In genomic region chr1:226364129-226364899, GRCh38 we compare ENCODE assay signal across 22 cellular contexts. TPM values are rescaled to one million over a fixed set of nuclear protein-coding genes. Genes with fewer than 3 reads are reported as not detected.
DNase-seq lines count a peak whose midpoint lies in the region; ATAC-seq lines count a peak whose summit lies in the region.
"Had no signal": no experiment of that assay in that cellular context is flagged by ENCODE, and none has a peak within 500 bp of the region (broad histone marks: within the 10 kb centered on the region; RNA-seq: fewer than 3 reads in every experiment).

No MANE protein-coding gene starts in this region.

- intact Hi-C loops in aorta (cut with DNase I) = no loop called here

- H3K9me3 ChIP-seq in aorta (ENCODE audit: control insufficient read depth, low read length) = no peaks in the 10 kb centered on the region
- H3K9me3 ChIP-seq: neutrophil, tibial artery had no signal

- peak; percentile 28 for DNase-seq in SK-N-DZ (ENCODE audit: low spot score)
- peak; percentile 63 for DNase-seq in fibroblast of gingiva (ENCODE audit: low read depth)
- DNase-seq in left lobe of liver (ENCODE audit: low spot score) = no peak
- DNase-seq in aorta = peak in 1 of 2 donors; percentile 56
- DNase-seq in NCI-H345 treated with DMSO at 0.1 percent for 48 hours (lab: John Stamatoyannopoulos, UW; ENCODE audit: unreplicated experiment) = no peak
- DNase-seq: activated CD4-positive, alpha-beta memory T cell treated with anti-CD3 and anti-CD28 coated beads for 36 hours; activated naive CD4-positive, alpha-beta T cell treated with Interleukin-2 at 50 U/mL for 16 hours; activated T-cell treated with anti-CD3 and anti-CD28 coated beads, Interleukin-2, amount 50 U/mL, for 1 hour; anterior cingulate cortex; COR-L47; KBM-7; kidney glomerular epithelial cell; NCI-H2029; NCI-H510A treated with DMSO at 0.1 percent for 48 hours; SHP77; stimulated activated naive CD4-positive, alpha-beta T cell; T-helper 17 cell; tibial artery had no signal

- H3K4me3 ChIP-seq in aorta (ENCODE audit: low read length in 2 of 2) = no peak overlapping the region
- H3K4me3 ChIP-seq: tibial artery had no signal

- H3K27me3 ChIP-seq in aorta (ENCODE audit: control insufficient read depth in 1 of 2, insufficient read depth in 2 of 2, low read length in 1 of 2) = no peaks in the 10 kb centered on the region
- H3K27me3 ChIP-seq: neutrophil, tibial artery had no signal

- H3K36me3 ChIP-seq in aorta (ENCODE audit: control insufficient read depth in 1 of 2, insufficient read depth in 2 of 2, low read length in 1 of 2) = peaks cover 0 to 15% of the 10 kb centered on the region in 2 donors

- ATAC-seq in left lobe of liver (peak; percentile 47), aorta (ENCODE audit: low FRiP score) (no peak), HG03135 (IDR thresholded peaks at IDR 0.05; ENCODE audit: unreplicated experiment) (no peak), GM19324 (IDR thresholded peaks at IDR 0.05; ENCODE audit: low FRiP score, unreplicated experiment) (no peak)
- ATAC-seq: HCT116, T-helper 17 cell had no signal

- 33% methylated on average over 12 of the region's 12 CpGs for WGBS in aorta, 2 donors

- H3K4me1 ChIP-seq in aorta (ENCODE audit: control insufficient read depth in 1 of 2, insufficient read depth in 2 of 2, low read length in 2 of 2) = peaks cover 0 to 7% of the 10 kb centered on the region in 2 donors
- H3K4me1 ChIP-seq: tibial artery had no signal

- H3K27ac ChIP-seq in aorta (ENCODE audit: low read depth in 1 of 2, low read length in 2 of 2) = peak overlapping the region; percentile 58 to 90
- H3K27ac ChIP-seq: neutrophil, tibial artery had no signal

RNA-seq across cellular contexts. Expression of gene PARP1, which starts 43.6 kb away (rescaled TPM):
- 181 and 222 TPM in 2 replicates for polyA plus RNA-seq in SK-N-DZ (2014; cell fraction: cytosol; rRNA removed)
- polyA plus RNA-seq in SK-N-DZ (2014; cell fraction: nucleus; rRNA removed) = 96.2 and 100 TPM in 2 replicates
- total RNA-seq in left lobe of liver (37.0 TPM), aorta (10 to 100 TPM; 38.4 to 50.0 TPM)
- polyA plus RNA-seq in aorta = 10 to 100 TPM; 11.9 to 16.4 TPM

RNA-seq across cellular contexts. Expression of gene LIN9, which starts 55.4 kb away (rescaled TPM):
- polyA plus RNA-seq in SK-N-DZ (2014; cell fraction: cytosol; rRNA removed) = 16.4 and 16.6 TPM in 2 replicates
- 19.7 and 20.0 TPM in 2 replicates for polyA plus RNA-seq in SK-N-DZ (2014; cell fraction: nucleus; rRNA removed)
- total RNA-seq in left lobe of liver = 0.70 TPM
- 1 to 10 TPM; 1.8 to 2.7 TPM for total RNA-seq in aorta
- 1 to 10 TPM; 1.7 to 4.1 TPM for polyA plus RNA-seq in aorta

Comparison
In these comparisons a context has a peak if more than half of its experiments do, and no peak if none do; other contexts are left out.
1. DNase-seq: peak in SK-N-DZ (single experiment) and fibroblast of gingiva (single experiment); none in left lobe of liver (single experiment) and NCI-H345 treated with DMSO at 0.1 percent for 48 hours (single experiment).